In genomic region chr16:57541754-57542435, GRCh38 we compare ENCODE assay signal across 11 cellular contexts. TPM values are rescaled to one million over a fixed set of nuclear protein-coding genes. Genes with fewer than 3 reads are reported as not detected.
A peak's percentile ranks its signal among the peaks of the same experiment; 100 is the strongest.
DNase-seq lines count a peak whose midpoint lies in the region; ATAC-seq, FAIRE-seq and TF ChIP-seq lines count a peak whose summit lies in the region.
"Had no signal": no experiment of that assay in that cellular context is flagged by ENCODE, and none has a peak within 500 bp of the region (broad histone marks: within the 10 kb centered on the region; RNA-seq: fewer than 3 reads in every experiment).

No MANE protein-coding gene starts in this region.

- WGBS in small intestine, 3 donors = 74 to 84% (median 76%) methylated on average over 4 of the region's 4 CpGs

- no peaks in the 10 kb centered on the region for H3K9me3 ChIP-seq in small intestine (ENCODE audit: control insufficient read depth, low read depth)
- H3K9me3 ChIP-seq: upper lobe of left lung had no signal

- H3K4me3 ChIP-seq in small intestine (ENCODE audit: low read depth in 1 of 2, low read length in 2 of 2) = no peak overlapping the region

- H3K4me3 Mint-ChIP-seq in activated T-cell treated with anti-CD3 and anti-CD28 coated beads, Interleukin-2, amount 50 U/mL, for 4 hours = peak overlapping the region; percentile 76
- H3K4me3 Mint-ChIP-seq in immature natural killer cell = peak overlapping the region; percentile 91 to 100 (median 96)
- peak overlapping the region; percentile 66 to 90 for H3K4me3 Mint-ChIP-seq in stimulated activated naive B cell treated with anti-CD40 and anti-IgM and Interleukin-4, amounts not matched to agents 10 μg/mL and 1 μg/mL and 100 μg/mL, for 72 hours

- no peak for TF ChIP-seq CTCF in RWPE1 (conservative IDR thresholded peaks at IDR 0.05; ENCODE audit: low read depth)

- peaks cover 58% of the 10 kb centered on the region for H3K4me1 Mint-ChIP-seq in activated T-cell treated with anti-CD3 and anti-CD28 coated beads, Interleukin-2, amount 50 U/mL, for 4 hours (ENCODE audit: low read depth)
- peaks cover 83 to 85% of the 10 kb centered on the region in 2 donors for H3K4me1 Mint-ChIP-seq in immature natural killer cell
- H3K4me1 Mint-ChIP-seq in stimulated activated naive B cell treated with anti-CD40 and anti-IgM and Interleukin-4, amounts not matched to agents 10 μg/mL and 1 μg/mL and 100 μg/mL, for 72 hours = peaks cover 56 to 87% of the 10 kb centered on the region in 2 donors

- no peaks in the 10 kb centered on the region for H3K9me3 Mint-ChIP-seq in activated T-cell treated with anti-CD3 and anti-CD28 coated beads, Interleukin-2, amount 50 U/mL, for 4 hours
- H3K9me3 Mint-ChIP-seq in immature natural killer cell = no peaks in the 10 kb centered on the region
- H3K9me3 Mint-ChIP-seq in stimulated activated naive B cell treated with anti-CD40 and anti-IgM and Interleukin-4, amounts not matched to agents 10 μg/mL and 1 μg/mL and 100 μg/mL, for 72 hours = no peaks in the 10 kb centered on the region

- peak overlapping the region; percentile 87 to 98 (median 93) for H3K27ac Mint-ChIP-seq in immature natural killer cell
- H3K27ac Mint-ChIP-seq in stimulated activated naive B cell treated with anti-CD40 and anti-IgM and Interleukin-4, amounts not matched to agents 10 μg/mL and 1 μg/mL and 100 μg/mL, for 72 hours = peak overlapping the region; percentile 39

- H3K27ac ChIP-seq in RWPE1 (peak overlapping the region; percentile 47), small intestine (ENCODE audit: low read depth in 1 of 2, low read length in 1 of 2) (no peak overlapping the region)
- H3K27ac ChIP-seq: epithelial cell of prostate had no signal

- H3K27me3 ChIP-seq in small intestine (ENCODE audit: control insufficient read depth in 2 of 2, insufficient read depth in 2 of 2, low read length in 2 of 2) = no peaks in the 10 kb centered on the region
- H3K27me3 ChIP-seq: upper lobe of left lung had no signal

- H3K36me3 Mint-ChIP-seq in activated T-cell treated with anti-CD3 and anti-CD28 coated beads, Interleukin-2, amount 50 U/mL, for 4 hours (ENCODE audit: insufficient read depth) = no peaks in the 10 kb centered on the region
- peaks cover 0 to 3% (median 0%) of the 10 kb centered on the region in 3 donors for H3K36me3 Mint-ChIP-seq in immature natural killer cell
- peaks cover 2 to 8% of the 10 kb centered on the region in 2 donors for H3K36me3 Mint-ChIP-seq in stimulated activated naive B cell treated with anti-CD40 and anti-IgM and Interleukin-4, amounts not matched to agents 10 μg/mL and 1 μg/mL and 100 μg/mL, for 72 hours

- no peak for ATAC-seq in activated T-cell treated with anti-CD3 and anti-CD28 coated beads, Interleukin-2, amount 50 U/mL, for 4 hours
- ATAC-seq in stimulated activated naive B cell treated with anti-CD40 and anti-IgM and Interleukin-4, amounts not matched to agents 10 μg/mL and 1 μg/mL and 100 μg/mL, for 72 hours (replicated peaks) = no peak

- no peak for DNase-seq in activated T-cell treated with anti-CD3 and anti-CD28 coated beads, Interleukin-2, amount 50 U/mL, for 4 hours
- DNase-seq in activated T-cell treated with anti-CD3 and anti-CD28 coated beads, Interleukin-2, amount 50 U/mL, for 1 hour = no peak
- DNase-seq in RWPE1 (ENCODE audit: low spot score) (no peak), immature natural killer cell (no peak), small intestine (no peak), H4 (ENCODE audit: low spot score) (no peak), SKM-1 treated with dmso at 0.1 percent for 144 hours (lab: John Stamatoyannopoulos, UW; ENCODE audit: unreplicated experiment) (no peak)
- no peak for DNase-seq in stimulated activated naive B cell treated with anti-CD40 and anti-IgM and Interleukin-4, amounts not matched to agents 10 μg/mL and 1 μg/mL and 100 μg/mL, for 72 hours
- DNase-seq: NCI-H187 treated with DMSO at 0.1 percent for 48 hours, upper lobe of left lung had no signal

- CTCF ChIA-PET in RWPE1 (lab: Yijun Ruan, JAX) = no interaction called here

- H3K36me3 ChIP-seq in small intestine (ENCODE audit: control insufficient read depth in 2 of 2, insufficient read depth in 2 of 2, low read length in 2 of 2) = no peaks in the 10 kb centered on the region
- H3K36me3 ChIP-seq: upper lobe of left lung had no signal

- no peaks in the 10 kb centered on the region for H3K27me3 Mint-ChIP-seq in activated T-cell treated with anti-CD3 and anti-CD28 coated beads, Interleukin-2, amount 50 U/mL, for 4 hours (ENCODE audit: low read depth)
- H3K27me3 Mint-ChIP-seq in immature natural killer cell (ENCODE audit: low read depth in 3 of 3) = peaks cover 4 to 11% (median 7%) of the 10 kb centered on the region in 3 donors
- H3K27me3 Mint-ChIP-seq in stimulated activated naive B cell treated with anti-CD40 and anti-IgM and Interleukin-4, amounts not matched to agents 10 μg/mL and 1 μg/mL and 100 μg/mL, for 72 hours = no peaks in the 10 kb centered on the region

- POLR2A ChIA-PET in RWPE1 (lab: Yijun Ruan, JAX; ENCODE audit: low non-redundant PET) = no interaction called here

- no peaks in the 10 kb centered on the region for H3K4me1 ChIP-seq in small intestine (ENCODE audit: control insufficient read depth in 2 of 2, insufficient read depth in 1 of 2, low read depth in 1 of 2, low read length in 1 of 2)

- no peak for FAIRE-seq in small intestine (lab: Jason Lieb, UNC)

RNA-seq across cellular contexts. Expression of gene ADGRG5, which starts 0.5 kb away (rescaled TPM):
- 1 to 10 TPM; 1.7 to 6.7 (median 6.5) TPM for total RNA-seq in activated T-cell treated with anti-CD3 and anti-CD28 coated beads, Interleukin-2, amount 50 U/mL, for 4 hours
- polyA plus RNA-seq in immature natural killer cell (100 to 1,000 TPM in 1 of 3 donors, 10 to 100 TPM in 2; 43.2 to 124 (median 77.4) TPM), small intestine (1 to 10 TPM; 2.4 to 3.9 (median 3.4) TPM)
- not detected in 2 replicates for total RNA-seq in H4 (2014; rRNA removed; shearing (Covaris generic))

RNA-seq across cellular contexts. Expression of gene CCDC102A, which starts 5.5 kb away (rescaled TPM):
- total RNA-seq in activated T-cell treated with anti-CD3 and anti-CD28 coated beads, Interleukin-2, amount 50 U/mL, for 4 hours = 1 to 10 TPM; 4.6 to 8.9 (median 6.9) TPM
- polyA plus RNA-seq in immature natural killer cell (10 to 100 TPM in 2 of 3 donors, 1 to 10 TPM in 1; 8.8 to 26.4 (median 13.9) TPM), small intestine (1 to 10 TPM; 1.1 to 2.8 (median 1.6) TPM)
- 5.8 and 10.2 TPM in 2 replicates for total RNA-seq in H4 (2014; rRNA removed; shearing (Covaris generic))

RNA-seq across cellular contexts. Expression of gene DOK4, which starts 55.6 kb away (rescaled TPM):
- 1 to 10 TPM; 1.1 to 2.6 (median 1.6) TPM for total RNA-seq in activated T-cell treated with anti-CD3 and anti-CD28 coated beads, Interleukin-2, amount 50 U/mL, for 4 hours
- polyA plus RNA-seq in immature natural killer cell (1 to 10 TPM; 2.2 to 3.2 (median 2.8) TPM), small intestine (100 to 1,000 TPM in 2 of 3 donors, 10 to 100 TPM in 1; 53.0 to 135 (median 112) TPM)
- total RNA-seq in H4 (2014; rRNA removed; shearing (Covaris generic)) = 15.5 and 25.4 TPM in 2 replicates
